ENCODE assay signal across 22 cellular contexts in the genomic region with DNA sequence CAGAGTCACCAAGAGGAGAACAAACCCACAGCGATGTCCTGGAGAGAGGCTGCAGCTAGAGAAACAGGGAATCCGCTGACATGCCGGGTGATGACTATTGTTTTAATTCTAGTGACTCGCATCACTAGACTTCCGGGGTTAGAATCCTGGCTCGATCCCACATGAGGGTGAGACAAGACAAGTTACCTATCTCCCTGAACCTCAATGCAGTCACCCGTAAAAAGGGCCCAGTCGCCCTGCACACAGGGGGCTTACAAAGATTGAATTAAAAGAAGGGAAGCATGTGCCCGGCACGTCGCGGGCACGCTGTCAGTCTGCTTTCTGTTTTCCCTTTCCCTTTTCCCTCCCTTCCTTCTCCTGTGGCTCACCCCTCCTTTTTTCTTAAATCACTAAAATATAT.
DNase-seq lines count a peak whose midpoint lies in the region; ATAC-seq and TF ChIP-seq lines count a peak whose summit lies in the region.
"Had no signal": no experiment of that assay in that cellular context is flagged by ENCODE, and none has a peak within 500 bp of the region (broad histone marks: within the 10 kb centered on the region; RNA-seq: fewer than 3 reads in every experiment).

No MANE protein-coding gene starts in this region.

- H2BK15ac ChIP-seq in mesenchymal stem cell (ENCODE audit: low read depth, poor library complexity, severe bottlenecking) = peak overlapping the region; percentile 39

- BruUV-seq in mammary epithelial cell (replicated peaks; lab: Mats Ljungman, UMichigan) = no TSS peak

- in situ Hi-C loops in mammary epithelial cell (cut with MboI; ENCODE audit: low sequenced_read_pairs in 2 of 2) = no loop called here

- peak overlapping the region; percentile 99 for H4K91ac ChIP-seq in mesenchymal stem cell (ENCODE audit: low read length)

- dilution Hi-C loops in mammary epithelial cell (cut with HindIII; ENCODE audit: low sequenced_read_pairs) = no loop called here

- TF ChIP-seq CTCF in mammary epithelial cell (conservative IDR thresholded peaks at IDR 0.05 in 1 of 2, IDR thresholded peaks at IDR 0.05 in 1 of 2; ENCODE audit: extremely low read depth in 1 of 2, insufficient read depth in 1 of 2, low read depth in 1 of 2, low read length in 2 of 2) (no peak), breast epithelium (IDR thresholded peaks at IDR 0.05) (no peak), vagina (IDR thresholded peaks at IDR 0.05) (no peak)

- intact Hi-C loops in mammary epithelial cell (cut with micrococcal nuclease) (no loop called here), breast epithelium (cut with DNase I; ENCODE audit: low total_unique reads) (no loop called here), vagina (cut with DNase I) (no loop called here)

- WGBS in mammary epithelial cell (ENCODE audit: low coverage, missing lambda C conversion rate) = 74% methylated on average over 13 of the region's 13 CpGs
- 43% methylated on average over 13 of the region's 13 CpGs for WGBS in mesenchymal stem cell

- H3K36me3 ChIP-seq in mammary epithelial cell (ENCODE audit: insufficient read depth, low read length) (no peaks in the 10 kb centered on the region), breast epithelium (no peaks in the 10 kb centered on the region), SJSA1 (no peaks in the 10 kb centered on the region), mesenchymal stem cell (ENCODE audit: control insufficient read depth in 1 of 2, insufficient read depth in 2 of 2, low read depth in 1 of 2, low read length in 2 of 2) (no peaks in the 10 kb centered on the region), vagina (no peaks in the 10 kb centered on the region)
- H3K36me3 ChIP-seq: HAP-1, WERI-Rb-1 had no signal

- H3K27ac ChIP-seq in mammary epithelial cell (ENCODE audit: insufficient read depth, low read depth, low read length) (no peak overlapping the region), breast epithelium (no peak overlapping the region), SJSA1 (peak overlapping the region; percentile 100), mesenchymal stem cell (ENCODE audit: low read length, poor library complexity, severe bottlenecking) (no peak overlapping the region), vagina (peak overlapping the region; percentile 69)
- H3K27ac ChIP-seq: A549, body of pancreas, testis, WERI-Rb-1 had no signal

- no peaks in the 10 kb centered on the region for H4K20me1 ChIP-seq in mammary epithelial cell (ENCODE audit: insufficient read depth, low read length)

- no peak overlapping the region for H3K23ac ChIP-seq in mesenchymal stem cell (ENCODE audit: low read length in 2 of 2)

- H3K4me2 ChIP-seq in mammary epithelial cell (ENCODE audit: insufficient read depth, low read depth, low read length) (no peak overlapping the region), mesenchymal stem cell (ENCODE audit: low read length, poor library complexity, severe bottlenecking) (no peak overlapping the region)
- H3K4me2 ChIP-seq: A549 had no signal

- no peak overlapping the region for H3K4me3 ChIP-seq in mammary epithelial cell (replicated peaks in 1 of 3; ENCODE audit: insufficient read depth in 1 of 3, low read depth in 2 of 3, low read length in 3 of 3)
- no peak overlapping the region for H3K4me3 ChIP-seq in breast epithelium
- H3K4me3 ChIP-seq in SJSA1 = no peak overlapping the region
- H3K4me3 ChIP-seq in mesenchymal stem cell (ENCODE audit: insufficient read depth in 1 of 2, low read depth in 1 of 2, low read length in 2 of 2) = peak overlapping the region in 1 of 2 experiments; percentile 64
- no peak overlapping the region for H3K4me3 ChIP-seq in vagina
- H3K4me3 ChIP-seq: A549, body of pancreas, HAP-1 had no signal

- peak overlapping the region; percentile 99 to 100 for H3K18ac ChIP-seq in mesenchymal stem cell (ENCODE audit: low read depth in 1 of 2, low read length in 2 of 2)

- no peak for ATAC-seq in HG03521 (IDR thresholded peaks at IDR 0.05; ENCODE audit: unreplicated experiment)
- ATAC-seq: body of pancreas had no signal

- no peaks in the 10 kb centered on the region for H3K79me1 ChIP-seq in mesenchymal stem cell (replicated peaks; ENCODE audit: low read length, poor library complexity, severe bottlenecking)

- no peaks in the 10 kb centered on the region for H3K4me1 ChIP-seq in mammary epithelial cell (ENCODE audit: insufficient read depth, low read length)
- H3K4me1 ChIP-seq in breast epithelium = no peaks in the 10 kb centered on the region
- H3K4me1 ChIP-seq in SJSA1 (replicated peaks) = peaks cover 89% of the 10 kb centered on the region
- H3K4me1 ChIP-seq in mesenchymal stem cell (ENCODE audit: control insufficient read depth, insufficient read depth, low read depth, low read length) = peaks cover 3% of the 10 kb centered on the region
- peaks cover 40% of the 10 kb centered on the region for H3K4me1 ChIP-seq in vagina
- H3K4me1 ChIP-seq: A549, HAP-1, testis had no signal

- peak overlapping the region in 1 of 2 experiments; percentile 90 for H3K14ac ChIP-seq in mesenchymal stem cell (ENCODE audit: low read length in 2 of 2)

- CTCF ChIA-PET in mammary epithelial cell (lab: Charles Lee; ENCODE audit: low non-redundant PET) = no interaction called here

- H2BK5ac ChIP-seq in mesenchymal stem cell (ENCODE audit: low read depth, low read length, poor library complexity, severe bottlenecking) = no peak overlapping the region

- peak overlapping the region; percentile 90 to 98 for H3K4ac ChIP-seq in mesenchymal stem cell (ENCODE audit: low read depth in 1 of 2, low read length in 2 of 2)

- H3K9ac ChIP-seq in mammary epithelial cell (ENCODE audit: insufficient read depth, low read length) = no peak overlapping the region
- no peak overlapping the region for H3K9ac ChIP-seq in mesenchymal stem cell (ENCODE audit: low read length)

- no peaks in the 10 kb centered on the region for H3K79me2 ChIP-seq in mammary epithelial cell (ENCODE audit: insufficient read depth, low read length)

- H4K8ac ChIP-seq in mesenchymal stem cell (ENCODE audit: low read length) = peak overlapping the region; percentile 62

- peak overlapping the region; percentile 95 to 100 for H2BK12ac ChIP-seq in mesenchymal stem cell (ENCODE audit: low read length in 2 of 2)

- H2BK120ac ChIP-seq in mesenchymal stem cell (ENCODE audit: low read depth, low read length) = peak overlapping the region; percentile 94

- H2AK5ac ChIP-seq in mesenchymal stem cell (ENCODE audit: low read length, severe bottlenecking) = no peak overlapping the region

- peak; percentile 6 for DNase-seq in mammary epithelial cell
- no peak for DNase-seq in breast epithelium (ENCODE audit: low spot score in 2 of 2)
- peak; percentile 68 to 69 for DNase-seq in SJSA1 (ENCODE audit: low read depth in 1 of 2, low spot score in 2 of 2)
- peak; percentile 66 for DNase-seq in mesenchymal stem cell
- DNase-seq in vagina (ENCODE audit: extremely low spot score in 2 of 2) = no peak
- DNase-seq in SHP77 (lab: John Stamatoyannopoulos, UW) = no peak
- no peak for DNase-seq in HuH-7.5 (ENCODE audit: low spot score)
- DNase-seq: activated CD4-positive, alpha-beta T cell treated with anti-CD3 and anti-CD28 coated beads, Interleukin-2, amount 50 U/mL, for 48 hours; activated naive CD4-positive, alpha-beta T cell treated with anti-CD3 and anti-CD28 coated beads, Interleukin-2, amount 10 ng/mL, durations not matched to agents 7 days and 5 days; activated T-cell treated with anti-CD3 and anti-CD28 coated beads for 4 hours; CD4-positive, CD25-positive, alpha-beta regulatory T cell; DND-41; NCI-H1092 treated with DMSO at 0.1 percent for 48 hours; NCI-H69; Right ventricle myocardium superior; stimulated activated CD4-positive, alpha-beta T cell treated with anti-CD3 and anti-CD28 coated beads, Interleukin-2, amount 100 ng/mL, for 48 hours; testis; WERI-Rb-1 had no signal

- H3K27me3 ChIP-seq in mammary epithelial cell (ENCODE audit: insufficient read depth, low read length) (peaks cover 5% of the 10 kb centered on the region), breast epithelium (peaks cover 0 to 96% of the 10 kb centered on the region in 2 donors), SJSA1 (replicated peaks) (no peaks in the 10 kb centered on the region), mesenchymal stem cell (ENCODE audit: control insufficient read depth in 1 of 2, insufficient read depth in 1 of 2, low read length in 2 of 2) (peaks cover 66 to 97% of the 10 kb centered on the region in 2 experiments), vagina (no peaks in the 10 kb centered on the region)
- H3K27me3 ChIP-seq: body of pancreas, testis had no signal

- no peak overlapping the region for H2AFZ ChIP-seq in mammary epithelial cell (ENCODE audit: low read depth, low read length)
- no peak overlapping the region for H2AFZ ChIP-seq in mesenchymal stem cell (ENCODE audit: low read depth, low read length)

- H3K9me3 ChIP-seq in mammary epithelial cell (replicated peaks; ENCODE audit: insufficient read depth, low read length) (no peaks in the 10 kb centered on the region), breast epithelium (no peaks in the 10 kb centered on the region), SJSA1 (replicated peaks) (no peaks in the 10 kb centered on the region), mesenchymal stem cell (ENCODE audit: control insufficient read depth, low read length) (no peaks in the 10 kb centered on the region), vagina (no peaks in the 10 kb centered on the region)
- H3K9me3 ChIP-seq: A549, body of pancreas, HAP-1, testis had no signal

- TF ChIP-seq POLR2A in breast epithelium (IDR thresholded peaks at IDR 0.05) (no peak), vagina (IDR thresholded peaks at IDR 0.05) (no peak)

Comparison
In these comparisons a context has a peak if more than half of its experiments do, and no peak if none do; other contexts are left out.
1. DNase-seq: peak in mammary epithelial cell (single experiment), SJSA1 (2 of 2) and mesenchymal stem cell (single experiment); none in breast epithelium (0 of 2), vagina (0 of 2), SHP77 (0 of 2) and HuH-7.5 (single experiment).
2. H3K27ac ChIP-seq: peak in SJSA1 (single experiment) and vagina (single experiment); none in mammary epithelial cell (single experiment), breast epithelium (0 of 2) and mesenchymal stem cell (single experiment).